15 cellular contexts compared by ENCODE assay signal in genomic region chr11:44159848-44160721, GRCh38.
DNase-seq lines count a peak whose midpoint lies in the region; ATAC-seq lines count a peak whose summit lies in the region.
"Had no signal": no experiment of that assay in that cellular context is flagged by ENCODE, and none has a peak within 500 bp of the region (broad histone marks: within the 10 kb centered on the region; RNA-seq: fewer than 3 reads in every experiment).

No MANE protein-coding gene starts in this region.

- peak; percentile 72 for DNase-seq in DMS 273 (lab: John Stamatoyannopoulos, UW; ENCODE audit: unreplicated experiment)
- peak; percentile 96 for DNase-seq in NCI-H2171 treated with DMSO at 0.1 percent for 48 hours (lab: John Stamatoyannopoulos, UW)
- DNase-seq in NCI-H774 (lab: John Stamatoyannopoulos, UW) = no peak
- DNase-seq in T-helper 2 cell = no peak
- DNase-seq in NCI-H187 treated with DMSO at 0.1 percent for 48 hours (lab: John Stamatoyannopoulos, UW) = no peak
- no peak for DNase-seq in SK-N-DZ (ENCODE audit: low spot score)
- DNase-seq: activated CD4-positive, alpha-beta T cell treated with anti-CD3 and anti-CD28 coated beads, Interleukin-2, amount 50 U/mL, for 1 hour; activated T-cell treated with anti-CD3 and anti-CD28 coated beads, Interleukin-2, amount 50 U/mL, for 48 hours; adrenal gland; glutamatergic neuron; kidney glomerular epithelial cell; NCI-H345; T1000 had no signal

- ATAC-seq in GM19397 (IDR thresholded peaks at IDR 0.05; ENCODE audit: unreplicated experiment) (peak; percentile 59), HG02885 (IDR thresholded peaks at IDR 0.05; ENCODE audit: poor library complexity, unreplicated experiment) (peak; percentile 82)

Comparison
In these comparisons a context has a peak if more than half of its experiments do, and no peak if none do; other contexts are left out.
1. DNase-seq: peak in DMS 273 (single experiment) and NCI-H2171 treated with DMSO at 0.1 percent for 48 hours (single experiment); none in NCI-H774 (single experiment), T-helper 2 cell (0 of 5), NCI-H187 treated with DMSO at 0.1 percent for 48 hours (single experiment) and SK-N-DZ (single experiment).